In the genomic region with DNA sequence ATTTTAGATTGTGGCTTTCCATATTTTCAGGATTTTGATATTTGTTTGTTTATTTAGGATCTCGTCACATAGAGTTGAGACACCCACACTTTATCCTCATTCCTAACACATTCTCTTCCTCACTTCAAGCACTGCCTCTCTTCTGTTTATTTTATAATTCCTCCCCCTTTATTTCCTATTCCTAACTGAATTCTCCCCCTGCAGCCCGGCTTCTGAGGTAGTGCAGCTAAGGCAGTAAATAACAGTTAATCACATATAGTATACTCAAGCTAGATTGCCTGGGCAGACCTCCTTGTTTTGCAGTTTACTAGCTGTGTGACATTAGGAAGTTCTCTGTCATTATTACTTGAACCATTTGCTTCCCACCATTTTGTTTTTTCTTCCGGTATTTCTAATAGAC, we compare ENCODE assay signal across 19 cellular contexts. TPM values are rescaled to one million over a fixed set of nuclear protein-coding genes. Genes with fewer than 3 reads are reported as not detected.
A peak's percentile ranks its signal among the peaks of the same experiment; 100 is the strongest.
DNase-seq lines count a peak whose midpoint lies in the region; ATAC-seq and TF ChIP-seq lines count a peak whose summit lies in the region.
"Had no signal": no experiment of that assay in that cellular context is flagged by ENCODE, and none has a peak within 500 bp of the region (broad histone marks: within the 10 kb centered on the region; RNA-seq: fewer than 3 reads in every experiment).

No MANE protein-coding gene starts in this region.

- H3K4me3 Mint-ChIP-seq in HFFc6, result peak overlapping the region; percentile 52; the same call in 1 of the 2 replicates
- no peak overlapping the region for H3K4me3 Mint-ChIP-seq in progenitor cell of endocrine pancreas (ENCODE audit: low read depth)
- H3K4me3 Mint-ChIP-seq in activated naive CD4-positive, alpha-beta T cell treated with anti-CD3 and anti-CD28 coated beads, Interleukin-2, amount 10 ng/mL, durations not matched to agents 7 days and 5 days, result no peak overlapping the region

- CTCF ChIA-PET in activated naive CD4-positive, alpha-beta T cell treated with anti-CD3 and anti-CD28 coated beads, Interleukin-2, amount 10 ng/mL, durations not matched to agents 7 days and 5 days (lab: Charles Lee), result no interaction called here

- peaks cover 38% of the 10 kb centered on the region for H3K4me1 Mint-ChIP-seq in HFFc6 (ENCODE audit: low read depth)
- no peaks in the 10 kb centered on the region for H3K4me1 Mint-ChIP-seq in progenitor cell of endocrine pancreas (ENCODE audit: low read depth)
- H3K4me1 Mint-ChIP-seq in activated naive CD4-positive, alpha-beta T cell treated with anti-CD3 and anti-CD28 coated beads, Interleukin-2, amount 10 ng/mL, durations not matched to agents 7 days and 5 days, result no peaks in the 10 kb centered on the region

- no peaks in the 10 kb centered on the region for H3K36me3 Mint-ChIP-seq in HFFc6 (ENCODE audit: low read depth)
- no peaks in the 10 kb centered on the region for H3K36me3 Mint-ChIP-seq in progenitor cell of endocrine pancreas (ENCODE audit: insufficient read depth)
- no peaks in the 10 kb centered on the region for H3K36me3 Mint-ChIP-seq in activated naive CD4-positive, alpha-beta T cell treated with anti-CD3 and anti-CD28 coated beads, Interleukin-2, amount 10 ng/mL, durations not matched to agents 7 days and 5 days

- no peak overlapping the region for H3K4me3 ChIP-seq in fibroblast of villous mesenchyme (ENCODE audit: low read depth, low read length)
- H3K4me3 ChIP-seq: SK-N-MC had no signal

- no peak for TF ChIP-seq CTCF in HFFc6 (IDR thresholded peaks at IDR 0.05)
- TF ChIP-seq CTCF in fibroblast of villous mesenchyme (IDR thresholded peaks at IDR 0.05; ENCODE audit: insufficient read depth, low read depth, low read length), result no peak
- no peak for TF ChIP-seq CTCF in progenitor cell of endocrine pancreas (IDR thresholded peaks at IDR 0.05; ENCODE audit: unreplicated experiment)

- H3K9me3 Mint-ChIP-seq in HFFc6 (no peaks in the 10 kb centered on the region), progenitor cell of endocrine pancreas (ENCODE audit: low read depth) (no peaks in the 10 kb centered on the region)
- H3K9me3 Mint-ChIP-seq in activated naive CD4-positive, alpha-beta T cell treated with anti-CD3 and anti-CD28 coated beads, Interleukin-2, amount 10 ng/mL, durations not matched to agents 7 days and 5 days, result no peaks in the 10 kb centered on the region

- peak; percentile 26 for DNase-seq in A172 (ENCODE audit: low spot score)
- DNase-seq in HFFc6, result no peak
- peak; percentile 27 for DNase-seq in fibroblast of villous mesenchyme (ENCODE audit: low read depth)
- no peak for DNase-seq in progenitor cell of endocrine pancreas (ENCODE audit: low spot score, unreplicated experiment)
- no peak for DNase-seq in activated naive CD4-positive, alpha-beta T cell treated with anti-CD3 and anti-CD28 coated beads, Interleukin-2, amount 10 ng/mL, durations not matched to agents 7 days and 5 days
- DNase-seq: Calu3, DND-41, NCI-H1092 treated with DMSO at 0.1 percent for 48 hours, NCI-H1436, NCI-H187, NCI-H2081 treated with DMSO at 0.1 percent for 48 hours, NCI-H2171, NCI-H226, NCI-H510A, NCI-H69, SIG-M5 had no signal

- no peaks in the 10 kb centered on the region for H3K27me3 Mint-ChIP-seq in HFFc6 (ENCODE audit: insufficient read depth)
- H3K27me3 Mint-ChIP-seq in progenitor cell of endocrine pancreas, result no peaks in the 10 kb centered on the region
- H3K27me3 Mint-ChIP-seq in activated naive CD4-positive, alpha-beta T cell treated with anti-CD3 and anti-CD28 coated beads, Interleukin-2, amount 10 ng/mL, durations not matched to agents 7 days and 5 days, result peaks cover 28% of the 10 kb centered on the region

- H3K27ac Mint-ChIP-seq in HFFc6 (peak overlapping the region; percentile 66), progenitor cell of endocrine pancreas (peak overlapping the region; percentile 13)
- H3K27ac Mint-ChIP-seq in activated naive CD4-positive, alpha-beta T cell treated with anti-CD3 and anti-CD28 coated beads, Interleukin-2, amount 10 ng/mL, durations not matched to agents 7 days and 5 days, result no peak overlapping the region

- ATAC-seq in HG03520 (IDR thresholded peaks at IDR 0.05; ENCODE audit: unreplicated experiment), result no peak
- ATAC-seq in HG03565 (IDR thresholded peaks at IDR 0.05; ENCODE audit: unreplicated experiment), result no peak

RNA-seq across cellular contexts. Expression of gene PTPN14, which starts 7.7 kb away (rescaled TPM):
- 42.8 and 46.0 TPM in 2 replicates for total RNA-seq in A172 (2014; rRNA removed; shearing (Covaris generic))
- 100 to 1,000 TPM in 4 of 6 experiments, 10 to 100 TPM in 2; 93.6 to 140 (median 106) TPM for total RNA-seq in HFFc6 (2021; fragmentation: NEBNext Ultra II Directional; extraction: Animal tissue kit (Norgen Biotek cat#: 25700))
- 77.3 and 104 TPM in 2 replicates for total RNA-seq in fibroblast of villous mesenchyme
- total RNA-seq in progenitor cell of endocrine pancreas, result 37.0 and 43.3 TPM in 2 replicates

RNA-seq across cellular contexts. Expression of gene CENPF, which starts 43.9 kb away (rescaled TPM):
- total RNA-seq in A172 (2014; rRNA removed; shearing (Covaris generic)), result 149 and 175 TPM in 2 replicates
- total RNA-seq in HFFc6 (2021; fragmentation: NEBNext Ultra II Directional; extraction: Animal tissue kit (Norgen Biotek cat#: 25700)), result 10 to 100 TPM; 36.8 to 79.2 (median 76.6) TPM
- total RNA-seq in fibroblast of villous mesenchyme, result 19.3 and 30.7 TPM in 2 replicates
- 62.1 and 62.8 TPM in 2 replicates for total RNA-seq in progenitor cell of endocrine pancreas

Comparison
In these comparisons a context has a peak if more than half of its experiments do, and no peak if none do; other contexts are left out.
1. DNase-seq: peak in A172 (single experiment) and fibroblast of villous mesenchyme (single experiment); none in HFFc6 (single experiment), progenitor cell of endocrine pancreas (single experiment) and activated naive CD4-positive, alpha-beta T cell treated with anti-CD3 and anti-CD28 coated beads, Interleukin-2, amount 10 ng/mL, durations not matched to agents 7 days and 5 days (single experiment).